ENCODE assay signal across 8 cellular contexts in genomic region chr7:148882668-148883232, GRCh38. TPM values are rescaled to one million over a fixed set of nuclear protein-coding genes. Genes with fewer than 3 reads are reported as not detected.
DNase-seq lines count a peak whose midpoint lies in the region; ATAC-seq, FAIRE-seq and TF ChIP-seq lines count a peak whose summit lies in the region.

No MANE protein-coding gene starts in this region.

- 5% methylated on average over 12 of the region's 12 CpGs for WGBS in ovary, 3 donors

- H3K79me2 ChIP-seq in OCI-LY7 (ENCODE audit: insufficient read depth, low read depth, low read length), result peaks cover 64% of the 10 kb centered on the region
- H3K79me2 ChIP-seq in endothelial cell of umbilical vein (ENCODE audit: control insufficient read depth, insufficient read depth, low read length), result peaks cover 61% of the 10 kb centered on the region

- no peak for TF ChIP-seq POLR2A in endothelial cell of umbilical vein (IDR thresholded peaks at IDR 0.05; ENCODE audit: low read depth, low read length)
- no peak for TF ChIP-seq POLR2A in ovary (IDR thresholded peaks at IDR 0.05)

- peak overlapping the region; percentile 88 for H3K27ac ChIP-seq in OCI-LY7 (ENCODE audit: low read depth, low read length, poor library complexity, severe bottlenecking)
- H3K27ac ChIP-seq in endothelial cell of umbilical vein (ENCODE audit: insufficient read depth, low read depth, low read length), result peak overlapping the region; percentile 55
- no peak overlapping the region for H3K27ac ChIP-seq in ovary

- no peak for ATAC-seq in GM18909 (IDR thresholded peaks at IDR 0.05; ENCODE audit: poor library complexity, unreplicated experiment)

- no peak overlapping the region for H2AFZ ChIP-seq in OCI-LY7 (ENCODE audit: low read length)
- peak overlapping the region; percentile 85 for H2AFZ ChIP-seq in endothelial cell of umbilical vein (ENCODE audit: low read depth, low read length)

- FAIRE-seq in endothelial cell of umbilical vein (lab: Jason Lieb, UNC) (no peak), GM19239 (lab: Jason Lieb, UNC) (no peak)

- CTCF ChIA-PET in OCI-LY7 (lab: Charles Lee; ENCODE audit: unreplicated experiment), result no interaction called here
- CTCF ChIA-PET in endothelial cell of umbilical vein (lab: Charles Lee), result interaction anchor here (0.6 to 1.5 kb wide), 8 partner anchors 9 to 299 kb away, joined by 3 to 11 read pairs (median 4); no protein-coding TSS in a partner anchor

- intact Hi-C loops in OCI-LY7 (cut with micrococcal nuclease; ENCODE audit: unreplicated experiment), result no loop called here
- intact Hi-C loops in endothelial cell of umbilical vein (cut with micrococcal nuclease), result loop anchor here (1.0 to 10.0 kb wide), 3 partner anchors 62 to 308 kb away; no protein-coding TSS in a partner anchor
- intact Hi-C loops in ovary (cut with DNase I), result loop anchor here in 2 of 4 donors (5.0 to 10.0 kb wide), 3 partner anchors 60 to 188 kb away; partner anchors contain the start of gene CUL1 (in 1 of the 2)

- no peaks in the 10 kb centered on the region for H3K9me1 ChIP-seq in endothelial cell of umbilical vein (replicated peaks; ENCODE audit: control insufficient read depth, extremely low read depth, insufficient read depth, low read length)

- DNase-seq in NCI-H1105 treated with DMSO at 0.1 percent for 48 hours (lab: John Stamatoyannopoulos, UW), result peak; percentile 29
- no peak for DNase-seq in NCI-H1105 (lab: John Stamatoyannopoulos, UW)
- DNase-seq in OCI-LY7 (ENCODE audit: low spot score), result no peak
- DNase-seq in endothelial cell of umbilical vein (ENCODE audit: low read depth, low spot score), result peak; percentile 52
- DNase-seq in ovary, result no peak
- DNase-seq in NCI-H1436 treated with DMSO at 0.1 percent for 48 hours (lab: John Stamatoyannopoulos, UW), result no peak
- no peak for DNase-seq in GM19239 (ENCODE audit: insufficient read length, low spot score)

- peaks cover 25% of the 10 kb centered on the region for H3K4me1 ChIP-seq in OCI-LY7 (ENCODE audit: insufficient read depth, low read length, poor library complexity, severe bottlenecking)
- peaks cover 9% of the 10 kb centered on the region for H3K4me1 ChIP-seq in endothelial cell of umbilical vein (ENCODE audit: control insufficient read depth, extremely low read depth, insufficient read depth, low read length)
- H3K4me1 ChIP-seq in ovary (ENCODE audit: insufficient read depth), result peaks cover 4% of the 10 kb centered on the region

- peak overlapping the region; percentile 92 for H3K9ac ChIP-seq in endothelial cell of umbilical vein (replicated peaks; ENCODE audit: extremely low read depth, insufficient read depth, low read length)

- peak overlapping the region; percentile 91 for H3K4me3 ChIP-seq in OCI-LY7 (ENCODE audit: low read depth, low read length, poor library complexity, severe bottlenecking)
- H3K4me3 ChIP-seq in endothelial cell of umbilical vein (replicated peaks in 1 of 3; ENCODE audit: insufficient read depth in 1 of 3, low read depth in 1 of 3, low read length in 3 of 3), result peak overlapping the region; percentile 95 to 97 (median 96)
- peak overlapping the region; percentile 95 for H3K4me3 ChIP-seq in ovary

- TF ChIP-seq EP300 in ovary (IDR thresholded peaks at IDR 0.05), result no peak

- POLR2A ChIA-PET in OCI-LY7 (lab: Charles Lee) (interaction anchor here (0.8 to 1.6 kb wide), 6 partner anchors 9 to 184 kb away, joined by 3 to 8 read pairs (median 4); partner anchors contain the start of gene CUL1), endothelial cell of umbilical vein (lab: Charles Lee) (no interaction called here)

- peak overlapping the region; percentile 95 for H3K4me2 ChIP-seq in OCI-LY7 (ENCODE audit: low read length)
- H3K4me2 ChIP-seq in endothelial cell of umbilical vein (ENCODE audit: insufficient read depth, low read length), result peak overlapping the region; percentile 99

- TF ChIP-seq CTCF in OCI-LY7 (conservative IDR thresholded peaks at IDR 0.05; ENCODE audit: low read length), result no peak
- TF ChIP-seq CTCF in endothelial cell of umbilical vein (IDR thresholded peaks at IDR 0.05; ENCODE audit: extremely low read depth in 1 of 2, insufficient read depth in 1 of 2, low read depth in 1 of 2, low read length in 2 of 2), result no peak
- TF ChIP-seq CTCF in ovary (IDR thresholded peaks at IDR 0.05), result no peak

- peaks cover 20% of the 10 kb centered on the region for H4K20me1 ChIP-seq in OCI-LY7 (ENCODE audit: insufficient read depth, low read length)
- H4K20me1 ChIP-seq in endothelial cell of umbilical vein (replicated peaks; ENCODE audit: control insufficient read depth, extremely low read depth, insufficient read depth, low read length), result peaks cover 6% of the 10 kb centered on the region

- no peaks in the 10 kb centered on the region for H3K9me3 ChIP-seq in OCI-LY7 (ENCODE audit: low read length)
- H3K9me3 ChIP-seq in endothelial cell of umbilical vein (replicated peaks; ENCODE audit: control insufficient read depth, insufficient read depth, low read length), result no peaks in the 10 kb centered on the region
- H3K9me3 ChIP-seq in ovary, result no peaks in the 10 kb centered on the region

- dilution Hi-C loops in endothelial cell of umbilical vein (cut with MboI; ENCODE audit: extremely low pct_ligation_motif_present, low sequenced_read_pairs), result no loop called here

- H3K27me3 ChIP-seq in endothelial cell of umbilical vein (ENCODE audit: control insufficient read depth in 2 of 2, insufficient read depth in 2 of 2, low read length in 2 of 2) (no peaks in the 10 kb centered on the region), ovary (no peaks in the 10 kb centered on the region)

- BruUV-seq in OCI-LY7 (replicated peaks; lab: Mats Ljungman, UMichigan) (no TSS peak), endothelial cell of umbilical vein (replicated peaks; lab: Mats Ljungman, UMichigan) (TSS peak; percentile 23)

- H3K9me2 ChIP-seq in OCI-LY7 (ENCODE audit: insufficient read depth, low read length), result no peaks in the 10 kb centered on the region

- H3K36me3 ChIP-seq in OCI-LY7 (ENCODE audit: insufficient read depth, low read length) (peaks cover 14% of the 10 kb centered on the region), endothelial cell of umbilical vein (ENCODE audit: control insufficient read depth in 2 of 2, extremely low read depth in 1 of 2, insufficient read depth in 2 of 2, low read length in 2 of 2) (no peaks in the 10 kb centered on the region), ovary (no peaks in the 10 kb centered on the region)

TF ChIP-seq in endothelial cell of umbilical vein, 7 proteins besides CTCF, POLR2A, EP300 and RAD21:
- TF ChIP-seq FOS (IDR thresholded peaks at IDR 0.05; ENCODE audit: borderline replicate concordance, insufficient read depth, low read length), result no peak
- no peak for TF ChIP-seq JUN (IDR thresholded peaks at IDR 0.05; ENCODE audit: borderline replicate concordance, insufficient read depth, insufficient read length, low read depth)
- no peak for TF ChIP-seq MYC (IDR thresholded peaks at IDR 0.05; ENCODE audit: low read depth, low read length)
- no peak for TF ChIP-seq MAX (IDR thresholded peaks at IDR 0.05; ENCODE audit: insufficient read depth, insufficient read length)

RNA-seq across cellular contexts. Expression of gene EZH2, which starts 1.3 kb away (rescaled TPM):
- 45.5 and 60.2 TPM in 2 replicates for total RNA-seq in OCI-LY7 (2014; rRNA removed; shearing (Covaris generic))
- total RNA-seq in OCI-LY7 (2022), result 72.2 and 73.3 TPM in 2 replicates
- total RNA-seq in endothelial cell of umbilical vein, result 29.5 and 33.4 TPM in 2 replicates
- 15.2 and 16.9 TPM in 2 replicates for polyA plus RNA-seq in endothelial cell of umbilical vein
- 23.1 and 23.9 TPM in 2 replicates for polyA plus RNA-seq in endothelial cell of umbilical vein (2011; cell fraction: cytosol; rRNA removed)
- polyA plus RNA-seq in endothelial cell of umbilical vein (2011; cell fraction: nucleus; rRNA removed), result 105 and 150 TPM in 2 replicates
- polyA plus RNA-seq in endothelial cell of umbilical vein (2012), result 12.6 and 23.5 TPM in 2 replicates
- 21.5 and 22.3 TPM in 2 replicates for polyA minus RNA-seq in endothelial cell of umbilical vein
- polyA minus RNA-seq in endothelial cell of umbilical vein (2011; cell fraction: cytosol; rRNA and poly(A)+ RNA removed), result 26.5 TPM
- polyA minus RNA-seq in endothelial cell of umbilical vein (2011; cell fraction: nucleus; rRNA and poly(A)+ RNA removed), result 27.1 and 39.0 TPM in 2 replicates
- total RNA-seq in ovary, result 1 to 10 TPM; 2.5 to 5.3 (median 4.0) TPM
- 1 to 10 TPM; 2.8 to 5.6 TPM for polyA plus RNA-seq in ovary

Comparison
In these comparisons a context has a peak if more than half of its experiments do, and no peak if none do; other contexts are left out.
1. DNase-seq: peak in NCI-H1105 treated with DMSO at 0.1 percent for 48 hours (single experiment) and endothelial cell of umbilical vein (single experiment); none in NCI-H1105 (single experiment), OCI-LY7 (single experiment), ovary (0 of 5), NCI-H1436 treated with DMSO at 0.1 percent for 48 hours (single experiment) and GM19239 (single experiment).
2. H3K27ac ChIP-seq: peak in OCI-LY7 (single experiment) and endothelial cell of umbilical vein (single experiment); none in ovary (0 of 2).
3. Peak in every context shown above with its lines, with median percentiles within 50 percentile points of each other: H3K4me3 ChIP-seq.